Comparison of ENCODE assay signal across 8 cellular contexts in the genomic region with DNA sequence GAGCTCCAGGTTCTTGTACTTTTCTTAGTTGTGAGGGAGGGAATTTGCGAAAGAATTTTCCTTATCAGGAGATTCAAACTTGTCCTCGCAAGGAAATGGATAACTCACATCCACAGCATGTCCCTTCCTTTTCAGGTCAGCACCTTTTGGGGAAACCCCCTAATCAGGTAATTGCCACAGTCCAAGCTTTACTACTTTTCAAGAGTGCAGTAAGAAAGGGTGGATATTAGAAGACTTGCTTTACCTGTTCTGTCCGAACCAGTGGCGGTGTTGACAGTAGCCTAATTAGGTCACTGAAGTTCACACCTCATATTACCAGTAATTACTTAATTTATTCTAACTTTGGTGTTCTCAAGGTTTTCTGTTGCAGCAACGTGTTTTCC. TPM values are rescaled to one million over a fixed set of nuclear protein-coding genes. Genes with fewer than 3 reads are reported as not detected.
DNase-seq lines count a peak whose midpoint lies in the region; ATAC-seq and TF ChIP-seq lines count a peak whose summit lies in the region.

No MANE protein-coding gene starts in this region.

- peaks cover 46% of the 10 kb centered on the region for H3K4me1 Mint-ChIP-seq in brain

- DNase-seq in G401 (ENCODE audit: low spot score), result peak; percentile 33
- no peak for DNase-seq in lung (ENCODE audit: low spot score)
- no peak for DNase-seq in vagina (ENCODE audit: extremely low spot score in 2 of 2)
- DNase-seq in islet precursor cell, result no peak
- DNase-seq in activated gamma-delta T cell treated with Interleukin-2 at 50 U/mL for 16 hours, result no peak

- peak overlapping the region; percentile 90 for H3K9ac ChIP-seq in HUES6 (ENCODE audit: low read length)

- peaks cover 3% of the 10 kb centered on the region for H3K27me3 Mint-ChIP-seq in brain

- H3K36me3 ChIP-seq in HUES6 (ENCODE audit: control insufficient read depth, insufficient read depth, low read length) (no peaks in the 10 kb centered on the region), lung (ENCODE audit: control insufficient read depth in 2 of 2, insufficient read depth in 2 of 2, low read length in 2 of 2) (no peaks in the 10 kb centered on the region), vagina (no peaks in the 10 kb centered on the region)

- TF ChIP-seq POLR2A in vagina (IDR thresholded peaks at IDR 0.05), result no peak

- H3K27ac Mint-ChIP-seq in brain, result peak overlapping the region in 2 of 5 experiments; percentile 30 to 40

- peaks cover 8% of the 10 kb centered on the region for H3K9me3 ChIP-seq in HUES6 (ENCODE audit: control insufficient read depth, insufficient read depth, low read depth, low read length)
- no peaks in the 10 kb centered on the region for H3K9me3 ChIP-seq in lung (ENCODE audit: control insufficient read depth in 2 of 2, insufficient read depth in 1 of 2, low read length in 1 of 2)
- no peaks in the 10 kb centered on the region for H3K9me3 ChIP-seq in vagina

- ATAC-seq in GM21515 (IDR thresholded peaks at IDR 0.05; ENCODE audit: unreplicated experiment) (peak; percentile 15), lung (ENCODE audit: insufficient read depth, low FRiP score) (peak; percentile 9)

- H3K4me3 Mint-ChIP-seq in brain, result peak overlapping the region; percentile 98 to 99 (median 99)

- H3K9me3 Mint-ChIP-seq in brain, result no peaks in the 10 kb centered on the region

- no peaks in the 10 kb centered on the region for H3K27me3 ChIP-seq in HUES6 (ENCODE audit: control insufficient read depth, insufficient read depth, low read length)
- no peaks in the 10 kb centered on the region for H3K27me3 ChIP-seq in lung (ENCODE audit: control insufficient read depth, insufficient read depth)
- no peaks in the 10 kb centered on the region for H3K27me3 ChIP-seq in vagina

- H3K4me1 ChIP-seq in HUES6 (ENCODE audit: control insufficient read depth, insufficient read depth, low read length) (peaks cover 21% of the 10 kb centered on the region; the same call in 1 of the 2 replicates), lung (ENCODE audit: control insufficient read depth in 2 of 2, insufficient read depth in 2 of 2, low read length in 2 of 2) (peaks cover 0 to 21% of the 10 kb centered on the region in 2 donors), vagina (peaks cover 49% of the 10 kb centered on the region)

- TF ChIP-seq CTCF in brain (conservative IDR thresholded peaks at IDR 0.05), result no peak
- no peak for TF ChIP-seq CTCF in lung (IDR thresholded peaks at IDR 0.05; ENCODE audit: control extremely low read depth, extremely low read depth)
- TF ChIP-seq CTCF in vagina (IDR thresholded peaks at IDR 0.05), result no peak

- peak overlapping the region; percentile 98 for H3K4me3 ChIP-seq in HUES6 (ENCODE audit: low read depth, low read length)
- H3K4me3 ChIP-seq in lung, result peak overlapping the region; percentile 87
- peak overlapping the region; percentile 71 to 72 for H3K4me3 ChIP-seq in vagina

- in situ Hi-C loops in G401 (cut with HindIII; ENCODE audit: low sequenced_read_pairs), result no loop called here

- 5 to 7% methylated on average over 5 of the region's 5 CpGs for WGBS in lung, 2 donors

- peaks cover 5% of the 10 kb centered on the region for H3K36me3 Mint-ChIP-seq in brain

- H3K27ac ChIP-seq in HUES6 (ENCODE audit: low read depth, low read length) (peak overlapping the region; percentile 37; the same call in 1 of the 2 replicates), lung (ENCODE audit: low read depth in 1 of 2, low read length in 1 of 2) (peak overlapping the region; percentile 76 to 87), vagina (peak overlapping the region; percentile 64)

- intact Hi-C loops in vagina (cut with DNase I), result no loop called here

RNA-seq across cellular contexts. Expression of a gene that starts 6.7 kb away (rescaled TPM):
- not detected in 2 replicates for total RNA-seq in G401 (2014; rRNA removed; shearing (Covaris generic))
- polyA plus RNA-seq in brain (ENCODE audit: insufficient read depth, low read depth, low replicate concordance) (not detected), lung (under 1 TPM; 0.05 to 0.08 TPM)
- total RNA-seq in lung (under 1 TPM; 0.06 to 0.12 TPM), vagina (not detected)
